In genomic region chr11:40271361-40271760, GRCh38 we compare ENCODE assay signal across 16 cellular contexts.
DNase-seq lines count a peak whose midpoint lies in the region; ATAC-seq and TF ChIP-seq lines count a peak whose summit lies in the region.
"Had no signal": no experiment of that assay in that cellular context is flagged by ENCODE, and none has a peak within 500 bp of the region (broad histone marks: within the 10 kb centered on the region; RNA-seq: fewer than 3 reads in every experiment).

No MANE protein-coding gene starts in this region.

- no peak for ATAC-seq in upper lobe of right lung
- no peak for ATAC-seq in GM18498 (IDR thresholded peaks at IDR 0.05; ENCODE audit: unreplicated experiment)
- ATAC-seq in HG02678 (IDR thresholded peaks at IDR 0.05; ENCODE audit: unreplicated experiment), result no peak
- ATAC-seq: GM23338, HepG2 had no signal

- no peaks in the 10 kb centered on the region for H3K27me3 ChIP-seq in OCI-LY3 (ENCODE audit: low read depth, low read length)
- H3K27me3 ChIP-seq in dorsolateral prefrontal cortex, result no peaks in the 10 kb centered on the region
- no peaks in the 10 kb centered on the region for H3K27me3 ChIP-seq in upper lobe of right lung
- H3K27me3 ChIP-seq: BLaER1 had no signal

- TF ChIP-seq CTCF in OCI-LY3 (IDR thresholded peaks at IDR 0.05; ENCODE audit: low read depth, low read length) (no peak), dorsolateral prefrontal cortex (IDR thresholded peaks at IDR 0.05 in 54 of 56, conservative IDR thresholded peaks at IDR 0.05 in 2 of 56; ENCODE audit: low read depth in 1 of 56, partially characterized antibody in 56 of 56) (no peak), upper lobe of right lung (IDR thresholded peaks at IDR 0.05) (no peak)

- intact Hi-C loops in dorsolateral prefrontal cortex (cut with DNase I), result no loop called here
- intact Hi-C loops in upper lobe of right lung (cut with DNase I), result no loop called here

- H3K9ac ChIP-seq in OCI-LY3 (ENCODE audit: low read length), result no peak overlapping the region
- H3K9ac ChIP-seq: BLaER1 had no signal

- H3K36me3 ChIP-seq in OCI-LY3 (replicated peaks; ENCODE audit: low read depth, low read length) (no peaks in the 10 kb centered on the region), upper lobe of right lung (no peaks in the 10 kb centered on the region)
- H3K36me3 ChIP-seq: BLaER1 had no signal

- DNase-seq in dorsolateral prefrontal cortex (no peak), midbrain (lab: John Stamatoyannopoulos, UW) (peak; percentile 15), upper lobe of right lung (no peak)
- DNase-seq: 8988T; CD4-positive, alpha-beta memory T cell; DMS153; DMS79; GDM1; HCEC 1CT had no signal

- H3K4me3 ChIP-seq in OCI-LY3 (ENCODE audit: low read length), result no peak overlapping the region
- no peak overlapping the region for H3K4me3 ChIP-seq in dorsolateral prefrontal cortex
- H3K4me3 ChIP-seq in upper lobe of right lung, result no peak overlapping the region
- H3K4me3 ChIP-seq: BLaER1, GM23338 had no signal

- no peaks in the 10 kb centered on the region for H3K79me2 ChIP-seq in OCI-LY3 (ENCODE audit: low read length)

- H3K4me1 ChIP-seq in OCI-LY3 (ENCODE audit: low read length) (no peaks in the 10 kb centered on the region), upper lobe of right lung (peaks cover 7% of the 10 kb centered on the region)
- H3K4me1 ChIP-seq: BLaER1 had no signal

- no peak overlapping the region for H3K4me2 ChIP-seq in OCI-LY3 (ENCODE audit: low read length)
- H3K4me2 ChIP-seq: BLaER1, GM23338 had no signal

- H2AFZ ChIP-seq in OCI-LY3 (ENCODE audit: low read depth, low read length), result 0 out of 2 replicates have a peak overlapping the region, but pooled peaks have one; percentile 37
- H2AFZ ChIP-seq: GM23338 had no signal

- H3K9me3 ChIP-seq in OCI-LY3 (ENCODE audit: insufficient read depth, low read length), result no peaks in the 10 kb centered on the region
- no peaks in the 10 kb centered on the region for H3K9me3 ChIP-seq in upper lobe of right lung
- H3K9me3 ChIP-seq: BLaER1 had no signal

- H3K27ac ChIP-seq in OCI-LY3 (ENCODE audit: low read length) (no peak overlapping the region), dorsolateral prefrontal cortex (peak overlapping the region in 44 of 59 donors; percentile 4 to 74 (median 43)), temporal lobe (ENCODE audit: low read depth, low read length) (peak overlapping the region; percentile 1), upper lobe of right lung (no peak overlapping the region)
- H3K27ac ChIP-seq: BLaER1 had no signal

- no peaks in the 10 kb centered on the region for H4K20me1 ChIP-seq in OCI-LY3 (ENCODE audit: insufficient read depth, low read length)
- H4K20me1 ChIP-seq: BLaER1 had no signal

Comparison
In these comparisons a context has a peak if more than half of its experiments do, and no peak if none do; other contexts are left out.
1. H3K27ac ChIP-seq: peak in dorsolateral prefrontal cortex (44 of 59) and temporal lobe (single experiment); none in OCI-LY3 (single experiment) and upper lobe of right lung (single experiment).